29 cellular contexts compared by ENCODE assay signal in the genomic region with DNA sequence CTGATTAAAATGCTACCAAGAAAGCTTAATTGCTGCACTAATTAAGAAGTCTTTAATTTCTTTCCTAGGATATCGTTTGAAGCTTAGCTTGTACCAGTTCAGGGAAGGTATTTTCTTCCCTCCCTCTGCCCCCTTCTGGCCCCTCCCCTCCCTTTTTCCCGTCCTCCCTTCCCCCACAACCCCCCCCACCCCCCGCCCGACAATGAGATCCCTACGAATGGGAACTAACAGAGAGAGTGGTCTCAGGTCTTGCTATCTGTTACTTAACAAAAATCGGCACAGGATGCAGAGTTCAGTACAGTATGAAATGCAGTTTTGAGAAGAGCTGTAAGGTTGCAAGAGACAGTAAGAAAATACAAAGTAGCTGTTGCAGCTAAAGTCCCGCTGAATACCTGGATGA. TPM values are rescaled to one million over a fixed set of nuclear protein-coding genes. Genes with fewer than 3 reads are reported as not detected.
DNase-seq lines count a peak whose midpoint lies in the region; ATAC-seq lines count a peak whose summit lies in the region.
"Had no signal": no experiment of that assay in that cellular context is flagged by ENCODE, and none has a peak within 500 bp of the region (broad histone marks: within the 10 kb centered on the region; RNA-seq: fewer than 3 reads in every experiment).

No MANE protein-coding gene starts in this region.

- H2BK120ac ChIP-seq in neuronal stem cell (ENCODE audit: low read depth, low read length) = no peak overlapping the region

- H3K27me3 ChIP-seq in iPS-15b (ENCODE audit: control insufficient read depth, insufficient read depth, low read length) (peaks cover 42% of the 10 kb centered on the region), neuronal stem cell (ENCODE audit: control insufficient read depth in 3 of 3, insufficient read depth in 3 of 3, low read depth in 1 of 3, low read length in 3 of 3) (no peaks in the 10 kb centered on the region)
- H3K27me3 ChIP-seq: testis, vagina had no signal

- H3K79me1 ChIP-seq in neuronal stem cell (ENCODE audit: low read depth, low read length) = peaks cover 10% of the 10 kb centered on the region

- no peak overlapping the region for H3K9ac ChIP-seq in iPS-15b (ENCODE audit: low read depth, low read length)
- H3K9ac ChIP-seq in neuronal stem cell (ENCODE audit: low read depth, low read length, poor library complexity) = no peak overlapping the region

- H3K9me3 ChIP-seq in iPS-15b (ENCODE audit: control insufficient read depth, insufficient read depth, low read length) (no peaks in the 10 kb centered on the region), neuronal stem cell (replicated peaks in 1 of 2; ENCODE audit: control insufficient read depth in 2 of 2, insufficient read depth in 1 of 2, low read depth in 1 of 2, low read length in 2 of 2) (no peaks in the 10 kb centered on the region)
- H3K9me3 ChIP-seq: A549, gastroesophageal sphincter, spleen, testis, vagina had no signal

- no peak for ATAC-seq in GM21447 (IDR thresholded peaks at IDR 0.05; ENCODE audit: unreplicated experiment)
- ATAC-seq: A549; activated T-helper 17 cell treated with anti-CD3 and anti-CD28 coated beads, Interleukin-2, amount 50 U/mL, for 72 hours; gastroesophageal sphincter; right cardiac atrium had no signal

- H3K4me2 ChIP-seq in neuronal stem cell (ENCODE audit: insufficient read depth, low read length, poor library complexity, severe bottlenecking) = peak overlapping the region; percentile 59
- H3K4me2 ChIP-seq: A549, PC-9 had no signal

- H3K4me3 ChIP-seq in iPS-15b (ENCODE audit: low read depth, low read length) (peak overlapping the region; percentile 48), neuronal stem cell (ENCODE audit: low read length in 2 of 2) (no peak overlapping the region)
- H3K4me3 ChIP-seq: A549, cardiac muscle cell, gastroesophageal sphincter, PC-9, spleen, testis, vagina had no signal

- H4K8ac ChIP-seq in neuronal stem cell (ENCODE audit: low read depth, low read length) = no peak overlapping the region

- no CpG with 5 or more reads among the region's 7 CpGs for WGBS in neuronal stem cell (ENCODE audit: extremely low coverage in 2 of 2, insufficient read length in 2 of 2, insufficient replicate concordance in 1 of 2), 2 donors

- DNase-seq in NCI-H2107 treated with DMSO at 0.1 percent for 48 hours (lab: John Stamatoyannopoulos, UW; ENCODE audit: unreplicated experiment) (peak; percentile 51), NCI-H2107 (lab: John Stamatoyannopoulos, UW) (no peak), NCI-H748 treated with DMSO at 0.1 percent for 48 hours (lab: John Stamatoyannopoulos, UW) (peak; percentile 62), neuronal stem cell (ENCODE audit: low spot score) (no peak), hepatic stellate cell (ENCODE audit: low spot score) (no peak), NCI-H345 treated with DMSO at 0.1 percent for 48 hours (lab: John Stamatoyannopoulos, UW; ENCODE audit: unreplicated experiment) (no peak)
- DNase-seq: activated B cell treated with CpG ODN at 0.5 μM for 24 hours; activated CD4-positive, alpha-beta T cell treated with anti-CD3 and anti-CD28 coated beads, Interleukin-2, amount 50 U/mL, for 4 hours; anterior cingulate cortex; cortex of kidney; GF-D8; Karpas-422; NCI-H1436; NCI-H226; PC-9; right cardiac atrium; Right ventricle myocardium superior; spleen; stimulated activated CD4-positive, alpha-beta T cell treated with anti-CD3 and anti-CD28 coated beads, Interleukin-2, amount 100 ng/mL, for 48 hours; stimulated activated naive CD4-positive, alpha-beta T cell; T1000; testis had no signal

- H4K91ac ChIP-seq in neuronal stem cell (ENCODE audit: low read depth, low read length, poor library complexity) = no peak overlapping the region

- H3K36me3 ChIP-seq in iPS-15b (ENCODE audit: control insufficient read depth, insufficient read depth, low read length) (no peaks in the 10 kb centered on the region), neuronal stem cell (replicated peaks in 1 of 2; ENCODE audit: control insufficient read depth in 2 of 2, insufficient read depth in 2 of 2, low read length in 2 of 2) (no peaks in the 10 kb centered on the region)
- H3K36me3 ChIP-seq: cardiac muscle cell, gastroesophageal sphincter, spleen, vagina had no signal

- H2BK12ac ChIP-seq in neuronal stem cell (ENCODE audit: low read length) = no peak overlapping the region

- no peak overlapping the region for H2AK5ac ChIP-seq in neuronal stem cell (ENCODE audit: low read depth, low read length)

- no peak overlapping the region for H3K14ac ChIP-seq in neuronal stem cell (ENCODE audit: low read length)

- H3K18ac ChIP-seq in neuronal stem cell (ENCODE audit: low read length) = no peak overlapping the region

- no peak overlapping the region for H3K23ac ChIP-seq in neuronal stem cell (ENCODE audit: low read depth, low read length, poor library complexity)

- H3K4ac ChIP-seq in neuronal stem cell (ENCODE audit: low read length) = no peak overlapping the region

- H3K4me1 ChIP-seq in iPS-15b (ENCODE audit: control insufficient read depth, insufficient read depth, low read length) (peaks cover 8% of the 10 kb centered on the region), neuronal stem cell (ENCODE audit: control insufficient read depth in 2 of 2, insufficient read depth in 1 of 2, low read depth in 1 of 2, low read length in 2 of 2) (peaks cover 11 to 12% of the 10 kb centered on the region in 2 donors)
- H3K4me1 ChIP-seq: testis had no signal

- H2BK15ac ChIP-seq in neuronal stem cell (ENCODE audit: low read length) = no peak overlapping the region

- no peak overlapping the region for H2AFZ ChIP-seq in neuronal stem cell (ENCODE audit: low read length)
- H2AFZ ChIP-seq: PC-9 had no signal

- no peak overlapping the region for H3K27ac ChIP-seq in neuronal stem cell (replicated peaks; ENCODE audit: low read length)
- H3K27ac ChIP-seq: A549, cardiac muscle cell, gastroesophageal sphincter, PC-9, spleen, testis, vagina had no signal

- H2BK5ac ChIP-seq in neuronal stem cell (ENCODE audit: low read length) = no peak overlapping the region

RNA-seq across cellular contexts. Expression of gene DACH1, which starts 3.0 kb away (rescaled TPM):
- 17.9 TPM for polyA plus RNA-seq in neuronal stem cell (2013, experiment 1 of 2)
- 19.5 TPM for polyA plus RNA-seq in neuronal stem cell (2013, experiment 2 of 2)
- polyA plus RNA-seq: A549 had no signal

Comparison
In these comparisons a context has a peak if more than half of its experiments do, and no peak if none do; other contexts are left out.
1. DNase-seq: peak in NCI-H2107 treated with DMSO at 0.1 percent for 48 hours (single experiment) and NCI-H748 treated with DMSO at 0.1 percent for 48 hours (single experiment); none in NCI-H2107 (single experiment), neuronal stem cell (single experiment), hepatic stellate cell (single experiment) and NCI-H345 treated with DMSO at 0.1 percent for 48 hours (single experiment).